ENCODE assay signal across 8 cellular contexts in genomic region chr12:203462-204260, GRCh38. TPM values are rescaled to one million over a fixed set of nuclear protein-coding genes. Genes with fewer than 3 reads are reported as not detected.
DNase-seq lines count a peak whose midpoint lies in the region; ATAC-seq and TF ChIP-seq lines count a peak whose summit lies in the region.

No MANE protein-coding gene starts in this region.

- peaks cover 9% of the 10 kb centered on the region for H3K9me3 Mint-ChIP-seq in WTC11
- H3K9me3 Mint-ChIP-seq in naive thymus-derived CD4-positive, alpha-beta T cell: peaks cover 0 to 3% (median 0%) of the 10 kb centered on the region in 11 donors

- CTCF ChIA-PET in WTC11 (lab: Charles Lee): interaction anchor here (1.0 to 2.4 kb wide), 3 partner anchors 15 to 239 kb away, joined by 3 to 43 read pairs (median 7); no protein-coding TSS in a partner anchor
- CTCF ChIA-PET in naive thymus-derived CD4-positive, alpha-beta T cell (lab: Charles Lee): no interaction called here

- H3K4me3 ChIP-seq in rectal smooth muscle tissue (ENCODE audit: low read length): peak overlapping the region; percentile 36
- H3K4me3 ChIP-seq in naive thymus-derived CD4-positive, alpha-beta T cell (ENCODE audit: low read length): no peak overlapping the region

- peaks cover 58% of the 10 kb centered on the region for H3K27me3 Mint-ChIP-seq in WTC11 (ENCODE audit: low read depth)
- peaks cover 36 to 64% (median 39%) of the 10 kb centered on the region in 5 donors for H3K27me3 Mint-ChIP-seq in naive thymus-derived CD4-positive, alpha-beta T cell

- no peaks in the 10 kb centered on the region for H3K9me3 ChIP-seq in naive thymus-derived CD4-positive, alpha-beta T cell (ENCODE audit: control insufficient read depth in 2 of 3, low read length in 3 of 3)

- no peak for TF ChIP-seq CTCF in WTC11 (IDR thresholded peaks at IDR 0.05)

- no peak overlapping the region for H3K27ac ChIP-seq in rectal smooth muscle tissue (ENCODE audit: low read depth, low read length)
- no peak overlapping the region for H3K27ac ChIP-seq in naive thymus-derived CD4-positive, alpha-beta T cell (ENCODE audit: low read depth, low read length)

- DNase-seq in DMS114 treated with DMSO at 0.1 percent for 48 hours (lab: John Stamatoyannopoulos, UW; ENCODE audit: unreplicated experiment) (peak; percentile 35), WTC11 (ENCODE audit: low spot score) (peak; percentile 59), left ventricle myocardium superior (peak; percentile 68), UCSD-AML1 (lab: John Stamatoyannopoulos, UW; ENCODE audit: unreplicated experiment) (no peak)
- no peak for DNase-seq in stimulated activated CD4-positive, alpha-beta T cell treated with anti-CD3 and anti-CD28 coated beads, Interleukin-4, amount 100 ng/mL, for 24 hours
- DNase-seq in activated CD8-positive, alpha-beta memory T cell treated with anti-CD3 and anti-CD28 coated beads for 24 hours: no peak
- no peak for DNase-seq in naive thymus-derived CD4-positive, alpha-beta T cell

- POLR2A ChIA-PET in WTC11 (lab: Charles Lee): no interaction called here
- POLR2A ChIA-PET in naive thymus-derived CD4-positive, alpha-beta T cell (lab: Charles Lee): no interaction called here

- no peak overlapping the region for H3K27ac Mint-ChIP-seq in WTC11
- no peak overlapping the region for H3K27ac Mint-ChIP-seq in naive thymus-derived CD4-positive, alpha-beta T cell

- intact Hi-C loops in left ventricle myocardium superior (cut with micrococcal nuclease): no loop called here
- intact Hi-C loops in naive thymus-derived CD4-positive, alpha-beta T cell (cut with micrococcal nuclease): no loop called here

- peak overlapping the region; percentile 68 for H3K4me3 Mint-ChIP-seq in WTC11
- peak overlapping the region in 1 of 10 donors; percentile 34 for H3K4me3 Mint-ChIP-seq in naive thymus-derived CD4-positive, alpha-beta T cell

- no peak overlapping the region for H3K9ac ChIP-seq in rectal smooth muscle tissue (ENCODE audit: low read length)

- H3K4me1 ChIP-seq in rectal smooth muscle tissue (ENCODE audit: control insufficient read depth, insufficient read depth, low read length): no peaks in the 10 kb centered on the region
- H3K4me1 ChIP-seq in naive thymus-derived CD4-positive, alpha-beta T cell (ENCODE audit: control insufficient read depth in 2 of 2, insufficient read depth in 2 of 2, low read length in 2 of 2): no peaks in the 10 kb centered on the region

- no peaks in the 10 kb centered on the region for H3K36me3 Mint-ChIP-seq in WTC11
- H3K36me3 Mint-ChIP-seq in naive thymus-derived CD4-positive, alpha-beta T cell: no peaks in the 10 kb centered on the region

- H3K4me1 Mint-ChIP-seq in WTC11: peaks cover 24% of the 10 kb centered on the region
- H3K4me1 Mint-ChIP-seq in naive thymus-derived CD4-positive, alpha-beta T cell: peaks cover 0 to 5% (median 4%) of the 10 kb centered on the region in 7 donors

- H3K36me3 ChIP-seq in rectal smooth muscle tissue (ENCODE audit: control insufficient read depth, insufficient read depth, low read length): no peaks in the 10 kb centered on the region
- H3K36me3 ChIP-seq in naive thymus-derived CD4-positive, alpha-beta T cell (ENCODE audit: control insufficient read depth in 2 of 3, insufficient read depth in 3 of 3, low read length in 3 of 3): no peaks in the 10 kb centered on the region

- ATAC-seq in WTC11 (peak; percentile 58), left ventricle myocardium superior (peak; percentile 89)
- no peak for ATAC-seq in naive thymus-derived CD4-positive, alpha-beta T cell

- H3K27me3 ChIP-seq in rectal smooth muscle tissue (ENCODE audit: control insufficient read depth, insufficient read depth, low read length): peaks cover 14% of the 10 kb centered on the region
- H3K27me3 ChIP-seq in naive thymus-derived CD4-positive, alpha-beta T cell (ENCODE audit: control insufficient read depth in 2 of 2, insufficient read depth in 2 of 2, low read length in 2 of 2): no peaks in the 10 kb centered on the region

TF ChIP-seq in WTC11, 78 proteins besides CTCF, POLR2A, EP300 and RAD21 (continues in another document):
- TF ChIP-seq ARID4B (CRISPR knock-in tag; IDR thresholded peaks at IDR 0.05; ENCODE audit: borderline replicate concordance): no peak; the same call in 1 of the 2 replicates
- no peak for TF ChIP-seq ZNF121 (CRISPR knock-in tag; IDR thresholded peaks at IDR 0.05)
- no peak for TF ChIP-seq SOX15 (CRISPR knock-in tag; IDR thresholded peaks at IDR 0.05)
- TF ChIP-seq ZNF416 (CRISPR knock-in tag; IDR thresholded peaks at IDR 0.05): no peak
- no peak for TF ChIP-seq GABPB1 (CRISPR knock-in tag; IDR thresholded peaks at IDR 0.05)
- no peak for TF ChIP-seq ZNF671 (CRISPR knock-in tag; IDR thresholded peaks at IDR 0.05)
- no peak for TF ChIP-seq ATF6 (CRISPR knock-in tag; IDR thresholded peaks at IDR 0.05)
- TF ChIP-seq E2F5 (CRISPR knock-in tag; IDR thresholded peaks at IDR 0.05): 0 out of 2 replicates have a peak, but pooled peaks have one; percentile 24
- no peak for TF ChIP-seq ZMAT4 (CRISPR knock-in tag; IDR thresholded peaks at IDR 0.05)
- 0 out of 2 replicates have a peak, but pooled peaks have one; percentile 18 for TF ChIP-seq TEAD1 (CRISPR knock-in tag; IDR thresholded peaks at IDR 0.05)

RNA-seq across cellular contexts. Expression of gene SLC6A12, which starts 10.3 kb away (rescaled TPM):
- 0.39 to 0.79 TPM (median 0.76 TPM) in 3 replicates for total RNA-seq in WTC11 (2021)
- total RNA-seq in left ventricle myocardium superior: 1.2 TPM
- total RNA-seq in naive thymus-derived CD4-positive, alpha-beta T cell: 1 to 10 TPM in 1 of 5 experiments, under 1 TPM in 1, not detected in 3; 0.30 to 4.2 TPM
- not detected for polyA plus RNA-seq in naive thymus-derived CD4-positive, alpha-beta T cell

RNA-seq across cellular contexts. Expression of gene SLC6A13, which starts 59.0 kb away (rescaled TPM):
- total RNA-seq in WTC11 (2021) (0.21 to 0.55 TPM (median 0.37 TPM) in 3 replicates), left ventricle myocardium superior (1.9 TPM)
- 1 to 10 TPM in 1 of 5 experiments, under 1 TPM in 3, not detected in 1; 0.61 to 1.5 (median 0.74) TPM for total RNA-seq in naive thymus-derived CD4-positive, alpha-beta T cell
- not detected for polyA plus RNA-seq in naive thymus-derived CD4-positive, alpha-beta T cell

Comparison
In these comparisons a context has a peak if more than half of its experiments do, and no peak if none do; other contexts are left out.
1. DNase-seq: peak in DMS114 treated with DMSO at 0.1 percent for 48 hours (single experiment), WTC11 (single experiment) and left ventricle myocardium superior (single experiment); none in UCSD-AML1 (single experiment), stimulated activated CD4-positive, alpha-beta T cell treated with anti-CD3 and anti-CD28 coated beads, Interleukin-4, amount 100 ng/mL, for 24 hours (single experiment), activated CD8-positive, alpha-beta memory T cell treated with anti-CD3 and anti-CD28 coated beads for 24 hours (single experiment) and naive thymus-derived CD4-positive, alpha-beta T cell (0 of 9).